ENCODE assay signal across 8 cellular contexts in the genomic region with DNA sequence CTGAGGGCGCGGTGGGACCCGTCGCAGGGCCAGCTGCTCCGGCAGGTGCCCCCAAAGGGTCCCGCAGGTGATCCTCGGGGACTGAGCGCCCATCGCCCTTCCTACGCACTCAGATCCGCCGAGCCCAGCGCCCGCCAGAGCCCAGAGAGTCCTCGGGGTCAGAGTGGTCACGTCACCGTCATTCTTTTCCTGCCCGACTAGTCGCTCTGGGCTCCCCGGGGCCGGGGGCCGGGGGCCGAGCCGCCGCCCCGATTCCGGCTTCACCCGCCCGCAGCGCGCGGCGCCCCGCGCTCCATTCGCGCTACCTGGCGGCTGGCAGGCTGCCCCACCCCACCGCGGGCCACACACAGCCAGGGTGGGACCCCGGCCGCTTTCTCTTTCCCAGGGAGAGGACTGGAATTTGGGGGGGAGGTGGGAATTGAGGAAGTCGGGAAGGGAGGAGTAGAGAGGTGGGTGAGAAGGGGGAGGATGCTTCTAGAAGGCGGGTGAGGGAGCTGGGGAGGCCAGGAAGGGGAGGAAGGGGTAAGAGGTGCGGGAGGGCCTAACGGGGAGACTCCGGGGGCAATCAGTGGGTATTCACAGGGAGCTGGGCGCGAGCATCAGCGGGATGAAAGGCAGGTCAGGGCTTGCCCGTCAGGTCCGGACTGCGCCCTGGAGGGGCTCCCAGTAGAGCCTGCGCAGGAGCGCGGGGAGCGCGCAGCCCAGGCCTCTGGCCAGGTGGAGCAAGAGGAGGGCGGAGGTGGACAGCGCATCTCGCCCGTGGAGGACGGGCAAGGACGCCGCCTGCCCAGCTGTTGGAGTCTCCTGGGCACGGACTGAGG. TPM values are rescaled to one million over a fixed set of nuclear protein-coding genes. Genes with fewer than 3 reads are reported as not detected.
DNase-seq lines count a peak whose midpoint lies in the region; ATAC-seq and TF ChIP-seq lines count a peak whose summit lies in the region.

No MANE protein-coding gene starts in this region.

- peaks cover 8% of the 10 kb centered on the region for H3K27me3 Mint-ChIP-seq in H9 (ENCODE audit: low read depth)
- H3K27me3 Mint-ChIP-seq in T-helper 17 cell: peaks cover 59% of the 10 kb centered on the region
- peaks cover 3 to 37% (median 17%) of the 10 kb centered on the region in 5 donors for H3K27me3 Mint-ChIP-seq in naive thymus-derived CD8-positive, alpha-beta T cell

- H3K18ac ChIP-seq in H9 (ENCODE audit: insufficient read length, low read depth, low read length): peak overlapping the region; percentile 91

- peaks cover 21% of the 10 kb centered on the region in 2 experiments for H3K4me1 Mint-ChIP-seq in H9
- H3K4me1 Mint-ChIP-seq in T-helper 17 cell: peaks cover 8% of the 10 kb centered on the region
- peaks cover 0 to 14% (median 11%) of the 10 kb centered on the region in 4 donors for H3K4me1 Mint-ChIP-seq in naive thymus-derived CD8-positive, alpha-beta T cell

- H2BK20ac ChIP-seq in H9 (ENCODE audit: low read depth, low read length, poor library complexity, severe bottlenecking): no peak overlapping the region

- H3K9ac ChIP-seq in H9 (ENCODE audit: extremely low read depth, insufficient read length, low read length): peak overlapping the region; percentile 32

- H3K4me3 ChIP-seq in epithelial cell of proximal tubule (ENCODE audit: low read depth, low read length): peak overlapping the region; percentile 51

- peak; percentile 50 for ATAC-seq in T-helper 17 cell
- peak; percentile 72 to 77 for ATAC-seq in naive thymus-derived CD8-positive, alpha-beta T cell
- no peak for ATAC-seq in HG02870 (IDR thresholded peaks at IDR 0.05; ENCODE audit: unreplicated experiment)
- ATAC-seq in HG03378 (IDR thresholded peaks at IDR 0.05; ENCODE audit: unreplicated experiment): no peak

- H3K4me3 Mint-ChIP-seq in H9 (peak overlapping the region; percentile 74 to 90), T-helper 17 cell (peak overlapping the region; percentile 82)
- H3K4me3 Mint-ChIP-seq in naive thymus-derived CD8-positive, alpha-beta T cell: peak overlapping the region; percentile 82 to 92 (median 88)

- DNase-seq in H9 (peak; percentile 76), T-helper 17 cell (no peak), epithelial cell of proximal tubule (ENCODE audit: low read depth) (no peak), SW480 (ENCODE audit: low spot score) (no peak), KBM-7 (no peak)
- DNase-seq in naive thymus-derived CD8-positive, alpha-beta T cell: peak in 3 of 10 donors; percentile 21 to 28 (median 27)

- H2BK12ac ChIP-seq in H9 (ENCODE audit: insufficient read length, low read depth, low read length): no peak overlapping the region

- no peak overlapping the region for H4K8ac ChIP-seq in H9 (replicated peaks; ENCODE audit: insufficient read length, low read depth, low read length)

- H3K4me1 ChIP-seq in H9 (ENCODE audit: insufficient read depth, low read length): peaks cover 3% of the 10 kb centered on the region; the same call in 1 of the 2 replicates

- no peaks in the 10 kb centered on the region for H3K79me1 ChIP-seq in H9 (ENCODE audit: insufficient read depth, low read depth, low read length, poor library complexity, severe bottlenecking)

- H3K14ac ChIP-seq in H9 (ENCODE audit: insufficient read depth, low read length): peak overlapping the region; percentile 96; the same call in 1 of the 2 replicates

- peaks cover 8% of the 10 kb centered on the region for H3K23me2 ChIP-seq in H9 (ENCODE audit: insufficient read length, low read depth, low read length, poor library complexity, severe bottlenecking)

- no peak overlapping the region for H3K4ac ChIP-seq in H9 (ENCODE audit: low read depth, low read length)

- H3K9me3 Mint-ChIP-seq in H9: no peaks in the 10 kb centered on the region
- no peaks in the 10 kb centered on the region for H3K9me3 Mint-ChIP-seq in naive thymus-derived CD8-positive, alpha-beta T cell

- H3K27ac ChIP-seq in H9 (ENCODE audit: insufficient read length, low read depth, low read length): peak overlapping the region; percentile 66

- no peak for TF ChIP-seq CTCF in H9 (conservative IDR thresholded peaks at IDR 0.05)
- TF ChIP-seq CTCF in epithelial cell of proximal tubule (conservative IDR thresholded peaks at IDR 0.05; ENCODE audit: low read depth, low read length): no peak

- H3K9me3 ChIP-seq in H9 (ENCODE audit: control insufficient read depth, low read depth, low read length) (no peaks in the 10 kb centered on the region), T-helper 17 cell (ENCODE audit: control insufficient read depth, low read length, poor library complexity, severe bottlenecking) (no peaks in the 10 kb centered on the region)

- H3K36me3 Mint-ChIP-seq in H9 (ENCODE audit: insufficient read depth in 1 of 3, low read depth in 3 of 3): no peaks in the 10 kb centered on the region
- peaks cover 3% of the 10 kb centered on the region for H3K36me3 Mint-ChIP-seq in T-helper 17 cell (ENCODE audit: low read depth)
- H3K36me3 Mint-ChIP-seq in naive thymus-derived CD8-positive, alpha-beta T cell: no peaks in the 10 kb centered on the region

- no peak overlapping the region for H3K23ac ChIP-seq in H9 (ENCODE audit: insufficient read length, low read depth, low read length)

- H3K27ac Mint-ChIP-seq in H9: peak overlapping the region; percentile 72 to 91 (median 82); a peak in 6 of 7 replicates
- H3K27ac Mint-ChIP-seq in T-helper 17 cell: no peak overlapping the region
- H3K27ac Mint-ChIP-seq in naive thymus-derived CD8-positive, alpha-beta T cell: peak overlapping the region in 7 of 10 donors; percentile 68 to 91 (median 77)

- no peak overlapping the region for H2AFZ ChIP-seq in H9 (ENCODE audit: low read length)

- H3K27me3 ChIP-seq in H9 (ENCODE audit: insufficient read depth, low read length): no peaks in the 10 kb centered on the region

- no CpG with 5 or more reads among the region's 66 CpGs for WGBS in H9 (ENCODE audit: extremely low coverage, insufficient read length, low lambda C conversion rate)

- POLR2A ChIA-PET in naive thymus-derived CD8-positive, alpha-beta T cell (lab: Charles Lee): interaction anchor here (0.8 to 2.2 kb wide), 6 partner anchors 12 to 186 kb away, joined by 3 to 15 read pairs (median 5); a partner anchor contains a TSS

- H3K4me2 ChIP-seq in H9 (ENCODE audit: insufficient read depth, insufficient read length, low read length): peak overlapping the region; percentile 76

- no peak overlapping the region for H2BK15ac ChIP-seq in H9 (ENCODE audit: low read depth, low read length)

- H3K56ac ChIP-seq in H9 (ENCODE audit: insufficient read length, low read depth, low read length): no peak overlapping the region

- H4K20me1 ChIP-seq in H9 (ENCODE audit: control insufficient read depth, insufficient read depth, insufficient read length): no peaks in the 10 kb centered on the region

- H4K5ac ChIP-seq in H9 (ENCODE audit: insufficient read length, low read depth, low read length): no peak overlapping the region

- no peak overlapping the region for H3T11ph ChIP-seq in H9 (ENCODE audit: low read length)

- H4K91ac ChIP-seq in H9 (ENCODE audit: insufficient read length, low read depth, low read length): no peak overlapping the region

- no peak overlapping the region for H2AK5ac ChIP-seq in H9 (ENCODE audit: insufficient read length, low read length)

- no peak overlapping the region for H2BK120ac ChIP-seq in H9 (ENCODE audit: low read depth, low read length, poor library complexity, severe bottlenecking)

- in situ Hi-C loops in KBM-7 (cut with MboI; ENCODE audit: low pct_unique_long_range_greater_than_20kb, low sequenced_read_pairs): loop anchor here (25.0 kb wide), 1 partner anchor 138 kb away; a partner anchor contains a TSS

- no peaks in the 10 kb centered on the region for H3K79me2 ChIP-seq in H9 (ENCODE audit: insufficient read depth, low read length)

- H2BK5ac ChIP-seq in H9 (ENCODE audit: insufficient read length, low read length): no peak overlapping the region

RNA-seq across cellular contexts. Expression of a gene that starts 36.0 kb away (rescaled TPM):
- total RNA-seq in H9 (2021): 0.59 and 1.0 TPM in 2 replicates
- total RNA-seq in T-helper 17 cell: under 1 TPM in 1 of 2 donors, not detected in 1; 0.35 TPM
- total RNA-seq in epithelial cell of proximal tubule: 0.07 and 0.92 TPM in 2 replicates
- not detected for total RNA-seq in naive thymus-derived CD8-positive, alpha-beta T cell
- polyA plus RNA-seq in naive thymus-derived CD8-positive, alpha-beta T cell: under 1 TPM; 0.23 to 0.59 (median 0.55) TPM

Comparison
In these comparisons a context has a peak if more than half of its experiments do, and no peak if none do; other contexts are left out.
1. ATAC-seq: peak in T-helper 17 cell (single experiment) and naive thymus-derived CD8-positive, alpha-beta T cell (2 of 2); none in HG02870 (single experiment) and HG03378 (single experiment).
2. Peak in every context shown above with its lines, with median percentiles within 50 percentile points of each other: H3K4me3 Mint-ChIP-seq.